9 cellular contexts compared by ENCODE assay signal in genomic region chr7:155198901-155199845, GRCh38.
A peak's percentile ranks its signal among the peaks of the same experiment; 100 is the strongest.
DNase-seq lines count a peak whose midpoint lies in the region; ATAC-seq and TF ChIP-seq lines count a peak whose summit lies in the region.
"Had no signal": no experiment of that assay in that cellular context is flagged by ENCODE, and none has a peak within 500 bp of the region (broad histone marks: within the 10 kb centered on the region; RNA-seq: fewer than 3 reads in every experiment).

No MANE protein-coding gene starts in this region.

- in situ Hi-C loops in Caki2 (cut with HindIII; ENCODE audit: low pct_unique_long_range_greater_than_20kb, low sequenced_read_pairs): no loop called here

- no peak for TF ChIP-seq CTCF in foreskin keratinocyte (conservative IDR thresholded peaks at IDR 0.05)

- ATAC-seq in GM21447 (IDR thresholded peaks at IDR 0.05; ENCODE audit: unreplicated experiment): peak; percentile 59
- ATAC-seq in foreskin keratinocyte: peak; percentile 80

- H3K4me1 ChIP-seq in foreskin keratinocyte: no peaks in the 10 kb centered on the region

- no peaks in the 10 kb centered on the region for H3K27me3 ChIP-seq in foreskin keratinocyte
- H3K27me3 ChIP-seq: SJSA1 had no signal

- peak overlapping the region; percentile 92 for H3K27ac ChIP-seq in foreskin keratinocyte
- H3K27ac ChIP-seq: SJSA1 had no signal

- DNase-seq in Caki2 (ENCODE audit: low read depth) (peak; percentile 90), RPMI7951 (ENCODE audit: low read depth) (peak; percentile 79), foreskin keratinocyte (peak in 1 of 2 donors; percentile 60), iPS-NIHi7 (ENCODE audit: extremely low spot score) (no peak), SHP77 treated with DMSO at 0.1 percent for 48 hours (lab: John Stamatoyannopoulos, UW) (no peak), amniotic stem cell (lab: John Stamatoyannopoulos, UW) (no peak), GM19240 (ENCODE audit: insufficient read length, low spot score) (no peak)

Comparison
In these comparisons a context has a peak if more than half of its experiments do, and no peak if none do; other contexts are left out.
1. DNase-seq: peak in Caki2 (single experiment) and RPMI7951 (single experiment); none in iPS-NIHi7 (single experiment), SHP77 treated with DMSO at 0.1 percent for 48 hours (single experiment), amniotic stem cell (single experiment) and GM19240 (single experiment).